8 cellular contexts compared by ENCODE assay signal in genomic region chr3:195543642-195544536, GRCh38. TPM values are rescaled to one million over a fixed set of nuclear protein-coding genes. Genes with fewer than 3 reads are reported as not detected.
DNase-seq lines count a peak whose midpoint lies in the region; ATAC-seq and TF ChIP-seq lines count a peak whose summit lies in the region.

No MANE protein-coding gene starts in this region.

- H3K9me3 ChIP-seq in RWPE2 (ENCODE audit: severe bottlenecking) (no peaks in the 10 kb centered on the region), neuron (ENCODE audit: low read length) (no peaks in the 10 kb centered on the region)

- peak overlapping the region; percentile 97 for H2AFZ ChIP-seq in neuron (ENCODE audit: low read depth, low read length)

- 0 out of 2 replicates have a peak, but pooled peaks cover 4% of the 10 kb centered on the region for H3K36me3 ChIP-seq in RWPE2 (ENCODE audit: low read depth)
- no peaks in the 10 kb centered on the region for H3K36me3 ChIP-seq in neuron (ENCODE audit: insufficient read depth, low read length)

- no peak overlapping the region for H3K27ac ChIP-seq in RWPE2 (ENCODE audit: poor library complexity, severe bottlenecking)

- intact Hi-C loops in Right ventricle myocardium inferior (cut with DNase I), result no loop called here
- intact Hi-C loops in cardiac septum (cut with DNase I), result no loop called here
- intact Hi-C loops in posterior vena cava (cut with DNase I), result no loop called here

- H3K4me1 ChIP-seq in RWPE2 (ENCODE audit: insufficient read depth, poor library complexity, severe bottlenecking) (peaks cover 15% of the 10 kb centered on the region), neuron (ENCODE audit: insufficient read depth, low read length) (peaks cover 16% of the 10 kb centered on the region)

- H3K27me3 ChIP-seq in RWPE2 (ENCODE audit: insufficient read depth, poor library complexity, severe bottlenecking) (no peaks in the 10 kb centered on the region), neuron (ENCODE audit: insufficient read depth, low read length) (peaks cover 13% of the 10 kb centered on the region)

- peak overlapping the region; percentile 97 for H3K4me3 ChIP-seq in RWPE2 (ENCODE audit: severe bottlenecking)
- peak overlapping the region; percentile 90 for H3K4me3 ChIP-seq in neuron (ENCODE audit: low read length)

- DNase-seq in Right ventricle myocardium inferior (ENCODE audit: missing footprints) (no peak), cardiac septum (ENCODE audit: low spot score) (no peak), RWPE2 (ENCODE audit: low spot score) (no peak), AG08396 (ENCODE audit: low spot score) (no peak), NCI-H748 (lab: John Stamatoyannopoulos, UW; ENCODE audit: unreplicated experiment) (no peak), posterior vena cava (ENCODE audit: low spot score) (no peak)

- ATAC-seq in Right ventricle myocardium inferior (peak; percentile 16), RWPE2 (ENCODE audit: low read depth) (no peak), esophagus mucosa (peak; percentile 0)

- no peak for TF ChIP-seq CTCF in RWPE2 (IDR thresholded peaks at IDR 0.05; ENCODE audit: poor library complexity, severe bottlenecking)

RNA-seq across cellular contexts. Expression of gene PPP1R2, which starts 0.8 kb away (rescaled TPM):
- 30.9 TPM for total RNA-seq in Right ventricle myocardium inferior
- total RNA-seq in cardiac septum, result 53.6 TPM
- 35.7 TPM for total RNA-seq in esophagus mucosa
- 10 to 100 TPM; 56.7 to 62.6 TPM for total RNA-seq in posterior vena cava

RNA-seq across cellular contexts. Expression of gene APOD, which starts 39.9 kb away (rescaled TPM):
- total RNA-seq in Right ventricle myocardium inferior (327 TPM), cardiac septum (692 TPM), esophagus mucosa (3.5 TPM), posterior vena cava (100 to 1,000 TPM; 221 to 388 TPM)

Comparison
In these comparisons a context has a peak if more than half of its experiments do, and no peak if none do; other contexts are left out.
1. RNA of gene APOD, which starts 39.9 kb away (total RNA-seq): 692 TPM in cardiac septum (single experiment), 221 to 388 TPM in posterior vena cava and 327 TPM in Right ventricle myocardium inferior (single experiment); 3.5 TPM in esophagus mucosa (single experiment); every median in the first group is over 10 times any median in the second.